Comparison of ENCODE assay signal across 12 cellular contexts in genomic region chr2:211351998-211352397, GRCh38.
A peak's percentile ranks its signal among the peaks of the same experiment; 100 is the strongest.
DNase-seq lines count a peak whose midpoint lies in the region; ATAC-seq and TF ChIP-seq lines count a peak whose summit lies in the region.
"Had no signal": no experiment of that assay in that cellular context is flagged by ENCODE, and none has a peak within 500 bp of the region (broad histone marks: within the 10 kb centered on the region; RNA-seq: fewer than 3 reads in every experiment).

No MANE protein-coding gene starts in this region.

- 76% methylated on average over 3 of the region's 3 CpGs for WGBS in smooth muscle cell (ENCODE audit: low lambda C conversion rate)

- H3K4me3 ChIP-seq in SJCRH30 (no peak overlapping the region), smooth muscle cell (no peak overlapping the region)
- H3K4me3 ChIP-seq: BLaER1 treated with 17β-estradiol and CSF1 and Interleukin-3, amounts not matched to agents 10 nM and 100 nM; Peyer's patch had no signal

- H3F3A ChIP-seq in smooth muscle cell (ENCODE audit: low read depth), result no peaks in the 10 kb centered on the region

- H3K27ac ChIP-seq in SJCRH30, result no peak overlapping the region
- H3K27ac ChIP-seq in smooth muscle cell (ENCODE audit: low read depth), result no peak overlapping the region
- H3K27ac ChIP-seq: BLaER1 treated with 17β-estradiol and CSF1 and Interleukin-3, amounts not matched to agents 10 nM and 100 nM; Peyer's patch; VCaP had no signal

- no peaks in the 10 kb centered on the region for H3K27me3 ChIP-seq in SJCRH30
- no peaks in the 10 kb centered on the region for H3K27me3 ChIP-seq in smooth muscle cell (ENCODE audit: low read depth)
- H3K27me3 ChIP-seq: BLaER1 treated with 17β-estradiol and CSF1 and Interleukin-3, amounts not matched to agents 10 nM and 100 nM; Peyer's patch had no signal

- H3K9me3 ChIP-seq in SJCRH30 (replicated peaks), result peaks cover 3% of the 10 kb centered on the region; the same call in 1 of the 2 replicates
- H3K9me3 ChIP-seq in smooth muscle cell (replicated peaks; ENCODE audit: low read depth), result no peaks in the 10 kb centered on the region
- H3K9me3 ChIP-seq: Peyer's patch had no signal

- H3K9ac ChIP-seq in smooth muscle cell (ENCODE audit: low read depth), result no peak overlapping the region
- H3K9ac ChIP-seq: BLaER1 treated with 17β-estradiol and CSF1 and Interleukin-3, amounts not matched to agents 10 nM and 100 nM had no signal

- no peaks in the 10 kb centered on the region for H3K79me2 ChIP-seq in smooth muscle cell (ENCODE audit: low read depth)

- TF ChIP-seq CTCF in smooth muscle cell (IDR thresholded peaks at IDR 0.05; ENCODE audit: borderline replicate concordance, insufficient read depth, poor library complexity, severe bottlenecking), result no peak

- H3K36me3 ChIP-seq in SJCRH30, result no peaks in the 10 kb centered on the region
- no peaks in the 10 kb centered on the region for H3K36me3 ChIP-seq in smooth muscle cell (ENCODE audit: low read depth)
- H3K36me3 ChIP-seq: BLaER1 treated with 17β-estradiol and CSF1 and Interleukin-3, amounts not matched to agents 10 nM and 100 nM; Peyer's patch had no signal

- H3K4me1 ChIP-seq in SJCRH30 (no peaks in the 10 kb centered on the region), smooth muscle cell (ENCODE audit: low read depth) (no peaks in the 10 kb centered on the region)
- H3K4me1 ChIP-seq: Peyer's patch had no signal

- ATAC-seq in left colon (no peak), HG03378 (IDR thresholded peaks at IDR 0.05; ENCODE audit: unreplicated experiment) (no peak)

- intact Hi-C loops in left colon (cut with DNase I, micrococcal nuclease), result no loop called here

- DNase-seq in Ammon's horn (ENCODE audit: low spot score), result peak; percentile 49
- peak; percentile 48 for DNase-seq in M059J (ENCODE audit: low read depth)
- peak; percentile 45 to 63 for DNase-seq in SJCRH30
- peak; percentile 77 for DNase-seq in kidney tubule cell (ENCODE audit: low spot score)
- no peak for DNase-seq in left colon
- DNase-seq in SIG-M5 treated with dmso at 0.1 percent for 504 hours (lab: John Stamatoyannopoulos, UW; ENCODE audit: unreplicated experiment), result no peak
- DNase-seq in smooth muscle cell (lab: John Stamatoyannopoulos, UW; ENCODE audit: unreplicated experiment), result no peak
- DNase-seq: GOT3, Peyer's patch had no signal

- no peaks in the 10 kb centered on the region for H4K20me1 ChIP-seq in smooth muscle cell (ENCODE audit: low read depth)
- H4K20me1 ChIP-seq: BLaER1 treated with 17β-estradiol and CSF1 and Interleukin-3, amounts not matched to agents 10 nM and 100 nM had no signal

- H3K4me2 ChIP-seq in smooth muscle cell, result no peak overlapping the region
- H3K4me2 ChIP-seq: BLaER1 treated with 17β-estradiol and CSF1 and Interleukin-3, amounts not matched to agents 10 nM and 100 nM had no signal

- no peak overlapping the region for H2AFZ ChIP-seq in smooth muscle cell (ENCODE audit: low read depth)

Comparison
In these comparisons a context has a peak if more than half of its experiments do, and no peak if none do; other contexts are left out.
1. DNase-seq: peak in Ammon's horn (single experiment), M059J (single experiment), SJCRH30 (2 of 2) and kidney tubule cell (single experiment); none in left colon (0 of 2), SIG-M5 treated with dmso at 0.1 percent for 504 hours (single experiment) and smooth muscle cell (single experiment).